In the genomic region with DNA sequence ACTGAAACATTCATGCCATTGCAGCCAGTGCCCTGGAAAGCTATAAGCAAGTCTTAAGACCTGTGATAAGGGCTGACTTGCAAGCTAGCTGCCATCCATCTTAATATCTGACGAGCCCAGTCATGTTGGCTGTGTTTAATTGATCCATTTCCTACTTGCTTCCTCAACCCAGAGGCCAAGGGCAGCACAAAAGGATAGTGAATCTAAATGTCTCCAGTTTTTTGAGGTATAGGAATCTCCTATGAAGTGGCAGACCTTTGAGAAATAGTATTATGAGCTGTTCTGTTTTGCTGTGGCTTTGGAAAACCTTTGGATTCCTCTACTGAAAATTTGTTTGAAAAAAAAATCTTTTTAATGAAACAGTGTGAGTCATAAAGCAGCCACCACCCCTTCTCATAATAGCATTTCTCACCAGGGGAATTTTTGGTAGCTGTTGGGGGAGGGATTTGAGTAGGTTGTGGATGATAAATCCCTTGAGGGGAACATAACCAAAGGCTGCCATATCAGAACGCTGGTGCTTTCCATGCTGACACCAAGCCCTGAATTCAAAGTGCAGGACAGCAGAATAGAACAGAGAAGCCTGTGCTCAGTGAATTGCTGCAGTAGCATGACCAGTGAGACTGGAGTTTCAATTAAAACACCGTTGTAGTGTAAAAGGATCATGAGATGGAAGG, we compare ENCODE assay signal across 8 cellular contexts. TPM values are rescaled to one million over a fixed set of nuclear protein-coding genes. Genes with fewer than 3 reads are reported as not detected.
A peak's percentile ranks its signal among the peaks of the same experiment; 100 is the strongest.
DNase-seq lines count a peak whose midpoint lies in the region; ATAC-seq and TF ChIP-seq lines count a peak whose summit lies in the region.

No MANE protein-coding gene starts in this region.

- intact Hi-C loops in ascending aorta (cut with DNase I) = loop anchor here (1.0 to 2.0 kb wide), 3 partner anchors 13 to 26 kb away; partner anchors contain the start of genes WDR59 and ZNRF1

- peaks cover 4 to 23% of the 10 kb centered on the region in 2 donors for H3K4me1 ChIP-seq in ascending aorta

- H3K27me3 Mint-ChIP-seq in HFFc6 (ENCODE audit: insufficient read depth) = no peaks in the 10 kb centered on the region

- no peaks in the 10 kb centered on the region for H3K9me3 ChIP-seq in ascending aorta

- peak; percentile 77 for ATAC-seq in GM18502 (IDR thresholded peaks at IDR 0.05; ENCODE audit: poor library complexity, unreplicated experiment)

- no peaks in the 10 kb centered on the region for H3K9me3 Mint-ChIP-seq in HFFc6

- TF ChIP-seq CTCF in HFFc6 (IDR thresholded peaks at IDR 0.05) = no peak
- TF ChIP-seq CTCF in ascending aorta (IDR thresholded peaks at IDR 0.05) = no peak
- no peak for TF ChIP-seq CTCF in kidney epithelial cell (IDR thresholded peaks at IDR 0.05; ENCODE audit: insufficient read depth, low read length, poor library complexity, severe bottlenecking)

- H3K36me3 ChIP-seq in ascending aorta = no peaks in the 10 kb centered on the region
- H3K36me3 ChIP-seq in kidney epithelial cell (ENCODE audit: control insufficient read depth, insufficient read depth, low read length) = no peaks in the 10 kb centered on the region

- H3K27ac ChIP-seq in ascending aorta = peak overlapping the region; percentile 86 to 88

- peaks cover 47% of the 10 kb centered on the region for H3K4me1 Mint-ChIP-seq in HFFc6 (ENCODE audit: low read depth)

- peak overlapping the region; percentile 76 for H3K4me3 Mint-ChIP-seq in HFFc6

- no peaks in the 10 kb centered on the region for H3K27me3 ChIP-seq in ascending aorta
- no peaks in the 10 kb centered on the region for H3K27me3 ChIP-seq in kidney epithelial cell (ENCODE audit: control insufficient read depth, insufficient read depth, low read length)

- H3K36me3 Mint-ChIP-seq in HFFc6 (ENCODE audit: low read depth) = peaks cover 4% of the 10 kb centered on the region; the same call in 1 of the 2 replicates

- DNase-seq in HFFc6 (peak; percentile 78), NOMO-1 treated with dmso at 0.1 percent for 144 hours (lab: John Stamatoyannopoulos, UW; ENCODE audit: unreplicated experiment) (peak; percentile 43), ascending aorta (ENCODE audit: low spot score in 2 of 2) (peak in 1 of 2 donors; percentile 81), kidney epithelial cell (ENCODE audit: low read depth) (peak; percentile 57), SK-N-DZ (ENCODE audit: low spot score) (no peak), UCSD-AML1 (lab: John Stamatoyannopoulos, UW; ENCODE audit: unreplicated experiment) (no peak)
- DNase-seq in stimulated activated CD8-positive, alpha-beta memory T cell treated with anti-CD3 and anti-CD28 coated beads, Interleukin-15, amount 100 ng/mL, for 48 hours (ENCODE audit: low read depth in 2 of 2) = peak; percentile 27 to 35

- peak overlapping the region; percentile 88 for H3K27ac Mint-ChIP-seq in HFFc6

- H3K4me3 ChIP-seq in ascending aorta (peak overlapping the region in 1 of 2 donors; percentile 30), kidney epithelial cell (ENCODE audit: low read depth, low read length) (no peak overlapping the region)

RNA-seq across cellular contexts. Expression of gene ZNRF1, which starts 12.9 kb away (rescaled TPM):
- total RNA-seq in HFFc6 (2021; fragmentation: NEBNext Ultra II Directional; extraction: Animal tissue kit (Norgen Biotek cat#: 25700)) = 10 to 100 TPM; 21.7 to 31.3 (median 28.0) TPM
- total RNA-seq in ascending aorta (53.7 TPM), kidney epithelial cell (18.6 and 31.3 TPM in 2 replicates)
- 26.2 and 27.9 TPM in 2 replicates for polyA plus RNA-seq in SK-N-DZ (2014; cell fraction: cytosol; rRNA removed)
- 57.5 and 90.1 TPM in 2 replicates for polyA plus RNA-seq in SK-N-DZ (2014; cell fraction: nucleus; rRNA removed)

RNA-seq across cellular contexts. Expression of gene WDR59, which starts 26.8 kb away (rescaled TPM):
- total RNA-seq in HFFc6 (2021; fragmentation: NEBNext Ultra II Directional; extraction: Animal tissue kit (Norgen Biotek cat#: 25700)) = 10 to 100 TPM; 32.1 to 39.8 (median 37.3) TPM
- total RNA-seq in ascending aorta = 22.0 TPM
- 16.0 and 23.4 TPM in 2 replicates for total RNA-seq in kidney epithelial cell
- polyA plus RNA-seq in SK-N-DZ (2014; cell fraction: cytosol; rRNA removed) = 20.2 and 25.3 TPM in 2 replicates
- 68.7 and 112 TPM in 2 replicates for polyA plus RNA-seq in SK-N-DZ (2014; cell fraction: nucleus; rRNA removed)

Comparison
In these comparisons a context has a peak if more than half of its experiments do, and no peak if none do; other contexts are left out.
1. DNase-seq: peak in HFFc6 (single experiment), NOMO-1 treated with dmso at 0.1 percent for 144 hours (single experiment), kidney epithelial cell (single experiment) and stimulated activated CD8-positive, alpha-beta memory T cell treated with anti-CD3 and anti-CD28 coated beads, Interleukin-15, amount 100 ng/mL, for 48 hours (2 of 2); none in SK-N-DZ (single experiment) and UCSD-AML1 (single experiment).